ENCODE assay signal across 12 cellular contexts in genomic region chr17:12022310-12022709, GRCh38. TPM values are rescaled to one million over a fixed set of nuclear protein-coding genes. Genes with fewer than 3 reads are reported as not detected.
DNase-seq lines count a peak whose midpoint lies in the region; ATAC-seq and TF ChIP-seq lines count a peak whose summit lies in the region.
"Had no signal": no experiment of that assay in that cellular context is flagged by ENCODE, and none has a peak within 500 bp of the region (broad histone marks: within the 10 kb centered on the region; RNA-seq: fewer than 3 reads in every experiment).

No MANE protein-coding gene starts in this region.

- H3K27ac Mint-ChIP-seq in activated B cell treated with CpG ODN at 0.5 μM for 24 hours: peak overlapping the region; percentile 9

- no peak for TF ChIP-seq POLR2A in suprapubic skin (IDR thresholded peaks at IDR 0.05)

- no peak for TF ChIP-seq EP300 in suprapubic skin (IDR thresholded peaks at IDR 0.05)

- H3K4me3 Mint-ChIP-seq in activated B cell treated with CpG ODN at 0.5 μM for 24 hours: no peak overlapping the region

- H3K9me3 Mint-ChIP-seq in activated B cell treated with CpG ODN at 0.5 μM for 24 hours: no peaks in the 10 kb centered on the region

- peaks cover 2% of the 10 kb centered on the region for H3K27me3 Mint-ChIP-seq in activated B cell treated with CpG ODN at 0.5 μM for 24 hours

- ATAC-seq in Right ventricle myocardium superior (ENCODE audit: poor library complexity) (no peak), activated B cell treated with CpG ODN at 0.5 μM for 24 hours (ENCODE audit: low read depth) (no peak)
- ATAC-seq: left lung, Panc1 had no signal

- H3K4me1 ChIP-seq in cardiac muscle cell (ENCODE audit: low read depth) (peaks cover 2% of the 10 kb centered on the region), iPS-18a (ENCODE audit: control insufficient read depth, low read depth, low read length) (peaks cover 18% of the 10 kb centered on the region), suprapubic skin (peaks cover 52% of the 10 kb centered on the region)

- H3K9me3 ChIP-seq in cardiac muscle cell (ENCODE audit: low read depth) (no peaks in the 10 kb centered on the region), iPS-18a (ENCODE audit: control insufficient read depth, low read depth, low read length) (no peaks in the 10 kb centered on the region), suprapubic skin (no peaks in the 10 kb centered on the region)
- H3K9me3 ChIP-seq: left lung had no signal

- no peak for TF ChIP-seq CTCF in cardiac muscle cell (IDR thresholded peaks at IDR 0.05; ENCODE audit: low read depth, low read length)
- TF ChIP-seq CTCF in activated B cell treated with CpG ODN at 0.5 μM for 24 hours (IDR thresholded peaks at IDR 0.05): no peak
- no peak for TF ChIP-seq CTCF in suprapubic skin (IDR thresholded peaks at IDR 0.05)

- peaks cover 43% of the 10 kb centered on the region for H3K4me1 Mint-ChIP-seq in activated B cell treated with CpG ODN at 0.5 μM for 24 hours

- H3K36me3 ChIP-seq in cardiac muscle cell: no peaks in the 10 kb centered on the region
- H3K36me3 ChIP-seq in iPS-18a (ENCODE audit: control insufficient read depth, low read depth, low read length): no peaks in the 10 kb centered on the region
- no peaks in the 10 kb centered on the region for H3K36me3 ChIP-seq in suprapubic skin
- H3K36me3 ChIP-seq: left lung had no signal

- intact Hi-C loops in Right ventricle myocardium superior (cut with DNase I): no loop called here
- intact Hi-C loops in activated B cell treated with CpG ODN at 0.5 μM for 24 hours (cut with micrococcal nuclease): no loop called here

- CTCF ChIA-PET in activated B cell treated with CpG ODN at 0.5 μM for 24 hours (lab: Charles Lee): interaction anchor here (0.5 kb wide), 1 partner anchor 1009 kb away, joined by 3 read pairs; no protein-coding TSS in a partner anchor

- H3K36me3 Mint-ChIP-seq in activated B cell treated with CpG ODN at 0.5 μM for 24 hours (ENCODE audit: low read depth): peaks cover 4% of the 10 kb centered on the region

- DNase-seq in cardiac muscle cell (ENCODE audit: low read depth in 1 of 2, low spot score in 1 of 2) (no peak), Right ventricle myocardium superior (no peak), activated B cell treated with CpG ODN at 0.5 μM for 24 hours (no peak), suprapubic skin (ENCODE audit: low spot score in 2 of 2) (no peak), NAMALWA (ENCODE audit: low spot score) (no peak)
- DNase-seq in effector CD8-positive, alpha-beta T cell (lab: John Stamatoyannopoulos, UW): no peak
- no peak for DNase-seq in activated CD4-positive, CD25-positive, alpha-beta regulatory T cell (lab: John Stamatoyannopoulos, UW)
- DNase-seq: left lung; stimulated activated CD4-positive, alpha-beta T cell treated with anti-CD3 and anti-CD28 coated beads, Interleukin-4, amount 100 ng/mL, for 24 hours had no signal

- WGBS in suprapubic skin: 59% methylated on average over 2 of the region's 2 CpGs

- POLR2A ChIA-PET in activated B cell treated with CpG ODN at 0.5 μM for 24 hours (lab: Charles Lee): interaction anchor here (0.5 to 8.4 kb wide), 4 partner anchors 25 to 1909 kb away, joined by 3 to 191 read pairs (median 9); partner anchors contain the start of gene ZNF18

- no peak overlapping the region for H3K9ac ChIP-seq in iPS-18a (ENCODE audit: low read length)
- H3K9ac ChIP-seq: KMS-11 had no signal

- H3K27me3 ChIP-seq in cardiac muscle cell: peaks cover 8% of the 10 kb centered on the region
- H3K27me3 ChIP-seq in iPS-18a (ENCODE audit: control insufficient read depth, insufficient read depth, low read length): peaks cover 11% of the 10 kb centered on the region
- no peaks in the 10 kb centered on the region for H3K27me3 ChIP-seq in suprapubic skin
- H3K27me3 ChIP-seq: left lung had no signal

- H3K27ac ChIP-seq in cardiac muscle cell (no peak overlapping the region), iPS-18a (ENCODE audit: low read length) (no peak overlapping the region), suprapubic skin (no peak overlapping the region)
- H3K27ac ChIP-seq: KMS-11, left lung had no signal

- H3K4me3 ChIP-seq in cardiac muscle cell (peak overlapping the region; percentile 89), iPS-18a (ENCODE audit: low read length) (peak overlapping the region; percentile 62), suprapubic skin (peak overlapping the region; percentile 99)

RNA-seq across cellular contexts. Expression of gene MAP2K4, which starts 1.6 kb away (rescaled TPM):
- total RNA-seq in cardiac muscle cell: 43.4 and 56.5 TPM in 2 replicates
- polyA plus RNA-seq in cardiac muscle cell: 65.2 and 76.9 TPM in 2 replicates
- 29.6 TPM for total RNA-seq in Right ventricle myocardium superior
- 32.5 and 32.9 TPM in 2 replicates for total RNA-seq in activated B cell treated with CpG ODN at 0.5 μM for 24 hours
- 10 to 100 TPM; 29.3 to 35.7 (median 32.3) TPM for total RNA-seq in suprapubic skin

RNA-seq across cellular contexts. Expression of gene ZNF18, which starts 25.0 kb away (rescaled TPM):
- total RNA-seq in cardiac muscle cell (10.7 TPM in 2 replicates), Right ventricle myocardium superior (4.0 TPM), activated B cell treated with CpG ODN at 0.5 μM for 24 hours (10.1 and 11.8 TPM in 2 replicates), suprapubic skin (10 to 100 TPM in 3 of 4 donors, 1 to 10 TPM in 1; 8.3 to 16.6 (median 11.4) TPM)
- 9.9 and 13.6 TPM in 2 replicates for polyA plus RNA-seq in cardiac muscle cell
